ENCODE assay signal across 14 cellular contexts in the genomic region with DNA sequence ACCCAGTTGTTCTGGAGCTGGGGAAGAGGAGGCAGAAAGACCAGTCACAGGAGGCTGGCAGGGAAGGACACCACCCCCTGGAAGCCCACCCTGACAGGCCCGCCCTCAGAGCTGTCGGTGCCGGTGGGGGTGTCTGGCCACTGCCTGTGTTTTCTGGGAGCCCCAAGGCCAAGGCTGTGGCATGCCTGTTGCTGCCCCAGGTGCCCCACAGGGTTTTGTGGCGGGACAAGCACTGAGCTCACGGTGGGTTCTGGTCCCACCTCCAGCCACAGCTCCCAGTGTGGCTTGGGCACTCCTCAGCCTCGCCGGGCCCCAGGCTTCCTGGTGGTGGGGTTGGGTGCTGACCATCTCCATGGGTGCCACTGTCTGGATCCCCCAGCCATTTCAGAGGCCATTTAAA. TPM values are rescaled to one million over a fixed set of nuclear protein-coding genes. Genes with fewer than 3 reads are reported as not detected.
DNase-seq lines count a peak whose midpoint lies in the region; TF ChIP-seq lines count a peak whose summit lies in the region.
"Had no signal": no experiment of that assay in that cellular context is flagged by ENCODE, and none has a peak within 500 bp of the region (broad histone marks: within the 10 kb centered on the region; RNA-seq: fewer than 3 reads in every experiment).

No MANE protein-coding gene starts in this region.

- H3K27me3 Mint-ChIP-seq in endothelial cell (ENCODE audit: unreplicated experiment) (peaks cover 10% of the 10 kb centered on the region), neural progenitor cell (ENCODE audit: insufficient read depth, low read depth) (peaks cover 4% of the 10 kb centered on the region)
- H3K27me3 Mint-ChIP-seq in activated CD4-positive, alpha-beta memory T cell treated with anti-CD3 and anti-CD28 coated beads, Interleukin-2, amount 10 ng/mL, durations not matched to agents 7 days and 5 days: no peaks in the 10 kb centered on the region

- H3K27me3 ChIP-seq in SJCRH30 (no peaks in the 10 kb centered on the region), neural progenitor cell (no peaks in the 10 kb centered on the region)

- H3K4me1 ChIP-seq in SJCRH30 (peaks cover 24% of the 10 kb centered on the region), neural progenitor cell (peaks cover 13% of the 10 kb centered on the region)

- H3K27ac Mint-ChIP-seq in endothelial cell (ENCODE audit: unreplicated experiment) (peak overlapping the region; percentile 24), neural progenitor cell (peak overlapping the region; percentile 21)
- no peak overlapping the region for H3K27ac Mint-ChIP-seq in activated CD4-positive, alpha-beta memory T cell treated with anti-CD3 and anti-CD28 coated beads, Interleukin-2, amount 10 ng/mL, durations not matched to agents 7 days and 5 days
- H3K27ac Mint-ChIP-seq: CD14-positive monocyte; CD8-positive, alpha-beta T cell had no signal

- no peak overlapping the region for H3K4me3 Mint-ChIP-seq in endothelial cell (ENCODE audit: unreplicated experiment)
- H3K4me3 Mint-ChIP-seq in neural progenitor cell: no peak overlapping the region
- H3K4me3 Mint-ChIP-seq in activated CD4-positive, alpha-beta memory T cell treated with anti-CD3 and anti-CD28 coated beads, Interleukin-2, amount 10 ng/mL, durations not matched to agents 7 days and 5 days: no peak overlapping the region
- H3K4me3 Mint-ChIP-seq: CD14-positive monocyte; CD8-positive, alpha-beta T cell had no signal

- H3K4me1 Mint-ChIP-seq in endothelial cell (ENCODE audit: unreplicated experiment) (no peaks in the 10 kb centered on the region), neural progenitor cell (peaks cover 26% of the 10 kb centered on the region)
- H3K4me1 Mint-ChIP-seq in activated CD4-positive, alpha-beta memory T cell treated with anti-CD3 and anti-CD28 coated beads, Interleukin-2, amount 10 ng/mL, durations not matched to agents 7 days and 5 days: no peaks in the 10 kb centered on the region
- H3K4me1 Mint-ChIP-seq: CD14-positive monocyte had no signal

- H3K36me3 ChIP-seq in SJCRH30 (no peaks in the 10 kb centered on the region), neural progenitor cell (no peaks in the 10 kb centered on the region)

- no peaks in the 10 kb centered on the region for H4K20me1 ChIP-seq in neural progenitor cell (ENCODE audit: low read depth)

- no peak overlapping the region for H3K4me3 ChIP-seq in SJCRH30
- H3K4me3 ChIP-seq in neural progenitor cell: no peak overlapping the region

- H3K9me3 Mint-ChIP-seq in endothelial cell (ENCODE audit: unreplicated experiment) (no peaks in the 10 kb centered on the region), neural progenitor cell (no peaks in the 10 kb centered on the region)
- no peaks in the 10 kb centered on the region for H3K9me3 Mint-ChIP-seq in activated CD4-positive, alpha-beta memory T cell treated with anti-CD3 and anti-CD28 coated beads, Interleukin-2, amount 10 ng/mL, durations not matched to agents 7 days and 5 days
- H3K9me3 Mint-ChIP-seq: CD14-positive monocyte; CD8-positive, alpha-beta T cell had no signal

- H3K36me3 Mint-ChIP-seq in endothelial cell (ENCODE audit: low read depth, unreplicated experiment): no peaks in the 10 kb centered on the region
- H3K36me3 Mint-ChIP-seq in neural progenitor cell: no peaks in the 10 kb centered on the region
- no peaks in the 10 kb centered on the region for H3K36me3 Mint-ChIP-seq in activated CD4-positive, alpha-beta memory T cell treated with anti-CD3 and anti-CD28 coated beads, Interleukin-2, amount 10 ng/mL, durations not matched to agents 7 days and 5 days (ENCODE audit: low read depth)
- H3K36me3 Mint-ChIP-seq: CD14-positive monocyte had no signal

- DNase-seq in SJCRH30 (no peak), endothelial cell (ENCODE audit: low spot score) (no peak), neural progenitor cell (ENCODE audit: low spot score) (no peak), NAMALWA (ENCODE audit: low spot score) (no peak), NCI-H748 treated with DMSO at 0.1 percent for 48 hours (lab: John Stamatoyannopoulos, UW) (no peak)
- no peak for DNase-seq in activated CD4-positive, alpha-beta memory T cell treated with anti-CD3 and anti-CD28 coated beads, Interleukin-2, amount 10 ng/mL, durations not matched to agents 7 days and 5 days
- no peak for DNase-seq in activated CD4-positive, alpha-beta T cell treated with anti-CD3 and anti-CD28 coated beads, Interleukin-2, amount 50 U/mL, for 1 hour
- DNase-seq: CD8-positive, alpha-beta T cell; DND-41; GDM1; H7; IMR-90 had no signal

- H3K27ac ChIP-seq in 22Rv1 (peak overlapping the region; percentile 56; the same call in 1 of the 2 replicates), SJCRH30 (peak overlapping the region; percentile 52; the same call in 1 of the 2 replicates), neural progenitor cell (no peak overlapping the region)

- H3K9me3 ChIP-seq in SJCRH30 (replicated peaks) (no peaks in the 10 kb centered on the region), neural progenitor cell (ENCODE audit: low read depth) (no peaks in the 10 kb centered on the region)

- H3K9ac ChIP-seq in neural progenitor cell: no peak overlapping the region

- H2AFZ ChIP-seq in neural progenitor cell (replicated peaks): no peak overlapping the region

- H3K4me2 ChIP-seq in neural progenitor cell: no peak overlapping the region

- no peak for TF ChIP-seq CTCF in 22Rv1 (IDR thresholded peaks at IDR 0.05)
- no peak for TF ChIP-seq CTCF in endothelial cell (IDR thresholded peaks at IDR 0.05; ENCODE audit: unreplicated experiment)
- TF ChIP-seq CTCF in neural progenitor cell (IDR thresholded peaks at IDR 0.05): no peak

- CTCF ChIA-PET in activated CD4-positive, alpha-beta memory T cell treated with anti-CD3 and anti-CD28 coated beads, Interleukin-2, amount 10 ng/mL, durations not matched to agents 7 days and 5 days (lab: Charles Lee): no interaction called here

- POLR2A ChIA-PET in activated CD4-positive, alpha-beta memory T cell treated with anti-CD3 and anti-CD28 coated beads, Interleukin-2, amount 10 ng/mL, durations not matched to agents 7 days and 5 days (lab: Charles Lee): no interaction called here

- H3K79me2 ChIP-seq in neural progenitor cell (ENCODE audit: low read depth): no peaks in the 10 kb centered on the region

- H3F3A ChIP-seq in neural progenitor cell (ENCODE audit: low read depth): peaks cover 5% of the 10 kb centered on the region

RNA-seq across cellular contexts. Expression of a gene that starts 58.0 kb away (rescaled TPM):
- total RNA-seq in SJCRH30 (2014; rRNA removed; shearing (Covaris generic)): 0.56 and 0.85 TPM in 2 replicates
- total RNA-seq in endothelial cell (ENCODE audit: unreplicated experiment) (6.8 TPM), neural progenitor cell (ENCODE audit: low replicate concordance) (0.36 and 0.96 TPM in 2 replicates)
- 10 to 100 TPM; 15.4 to 15.7 TPM for total RNA-seq in activated CD4-positive, alpha-beta memory T cell treated with anti-CD3 and anti-CD28 coated beads, Interleukin-2, amount 10 ng/mL, durations not matched to agents 7 days and 5 days

RNA-seq across cellular contexts. Expression of a gene that starts 59.1 kb away (rescaled TPM):
- 19.2 and 21.0 TPM in 2 replicates for total RNA-seq in SJCRH30 (2014; rRNA removed; shearing (Covaris generic))
- 49.3 TPM for total RNA-seq in endothelial cell (ENCODE audit: unreplicated experiment)
- total RNA-seq in neural progenitor cell (ENCODE audit: low replicate concordance): 24.2 and 38.6 TPM in 2 replicates
- 10 to 100 TPM; 75.9 to 78.6 TPM for total RNA-seq in activated CD4-positive, alpha-beta memory T cell treated with anti-CD3 and anti-CD28 coated beads, Interleukin-2, amount 10 ng/mL, durations not matched to agents 7 days and 5 days
